Comparison of ENCODE assay signal across 8 cellular contexts in the genomic region with DNA sequence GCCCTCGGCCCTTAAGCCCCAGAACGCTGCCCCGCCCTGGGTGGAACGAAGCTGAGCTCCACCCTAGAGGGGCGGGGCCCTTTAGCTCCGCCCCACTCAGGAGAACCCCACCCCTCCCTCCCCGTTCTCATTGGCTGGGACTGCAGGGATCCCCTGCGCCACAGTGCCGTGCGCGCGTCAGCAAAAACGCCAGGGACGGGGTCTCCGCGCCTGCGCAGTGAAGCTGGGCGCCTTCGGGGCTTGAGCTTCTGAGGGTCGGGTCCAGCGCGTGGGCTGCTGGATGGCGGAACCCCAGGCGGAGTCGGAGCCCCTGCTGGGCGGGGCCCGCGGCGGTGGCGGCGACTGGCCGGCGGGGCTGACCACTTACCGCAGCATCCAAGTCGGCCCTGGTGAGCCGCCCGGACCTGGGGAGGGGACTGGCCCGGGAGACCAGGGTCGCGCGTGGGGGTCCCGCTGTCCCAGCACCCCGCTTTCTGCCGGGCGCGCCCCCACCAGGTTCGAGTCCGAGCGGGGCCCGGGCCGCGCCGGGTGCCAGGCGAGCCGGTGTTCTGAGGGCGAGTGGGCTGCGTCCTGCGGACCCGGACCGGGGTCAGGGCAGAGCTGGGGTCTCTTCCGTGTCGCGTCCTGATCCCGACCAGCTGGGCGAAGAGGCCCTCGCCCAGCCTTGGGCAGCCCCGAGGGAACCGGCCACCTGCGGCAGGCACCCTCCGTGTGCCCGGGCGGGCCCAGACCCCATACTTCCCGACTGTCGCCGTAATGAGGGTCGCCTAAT. TPM values are rescaled to one million over a fixed set of nuclear protein-coding genes. Genes with fewer than 3 reads are reported as not detected.
DNase-seq lines count a peak whose midpoint lies in the region; ATAC-seq and TF ChIP-seq lines count a peak whose summit lies in the region.

A gene (plus strand): TSS at position 215 of the 772 bp plus-strand sequence. CDS start 66 bp downstream, at position 281.

- H3K4me2 ChIP-seq in IMR-90 (ENCODE audit: low read depth, low read length) = peak within 1 kb of the TSS; percentile 95
- peak within 1 kb of the TSS; percentile 88 for H3K4me2 ChIP-seq in OCI-LY7 (ENCODE audit: low read length)

- peak within 1 kb of the TSS; percentile 53 for H3K27ac ChIP-seq in IMR-90 (ENCODE audit: insufficient read depth, low read length)
- H3K27ac ChIP-seq in OCI-LY7 (ENCODE audit: low read depth, low read length, poor library complexity, severe bottlenecking) = peak within 1 kb of the TSS; percentile 96

- intact Hi-C loops in IMR-90 (cut with micrococcal nuclease) (no loop called here), OCI-LY7 (cut with micrococcal nuclease; ENCODE audit: unreplicated experiment) (no loop called here)

- H3K9me2 ChIP-seq in OCI-LY7 (ENCODE audit: insufficient read depth, low read length) = no peaks in the 10 kb centered on the region

- 0% methylated on average over 44 of the region's 76 CpGs; no CpG with 5 or more reads in 1 of the 2 experiments for WGBS in IMR-90 (ENCODE audit: extremely low coverage in 2 of 2, insufficient read length in 1 of 2), 2 experiments

- peaks cover 7% of the 10 kb centered on the region; the same call in 1 of the 2 replicates for H3K9me1 ChIP-seq in IMR-90 (ENCODE audit: insufficient read depth, low read length)

- dilution Hi-C loops in IMR-90 (cut with HindIII; ENCODE audit: low sequenced_read_pairs, unreplicated experiment) = no loop called here

- H4K20me1 ChIP-seq in IMR-90 (ENCODE audit: insufficient read depth, low read length) (peaks cover 20% of the 10 kb centered on the region), OCI-LY7 (ENCODE audit: insufficient read depth, low read length) (no peaks in the 10 kb centered on the region)

- TF ChIP-seq CTCF in IMR-90 (conservative IDR thresholded peaks at IDR 0.05; ENCODE audit: low read depth, low read length) (no peak), OCI-LY7 (conservative IDR thresholded peaks at IDR 0.05; ENCODE audit: low read length) (no peak), epithelial cell of esophagus (IDR thresholded peaks at IDR 0.05; ENCODE audit: insufficient read depth, low read depth, low read length, missing control alignments) (no peak)

- H2AK5ac ChIP-seq in IMR-90 (ENCODE audit: low read depth, low read length) = peak within 1 kb of the TSS; percentile 83

- in situ Hi-C loops in IMR-90 (cut with MboI; ENCODE audit: low sequenced_read_pairs) = no loop called here

- H3K9ac ChIP-seq in IMR-90 (ENCODE audit: low read depth, low read length) = peak within 1 kb of the TSS; percentile 89

- H3K23ac ChIP-seq in IMR-90 (ENCODE audit: low read depth, low read length) = peak within 1 kb of the TSS; percentile 90

- H2BK120ac ChIP-seq in IMR-90 (ENCODE audit: low read depth, low read length) = peak within 1 kb of the TSS; percentile 50; the same call in 1 of the 2 replicates

- H2BK15ac ChIP-seq in IMR-90 (ENCODE audit: low read depth, low read length) = no peak within 1 kb of the TSS; the same call in 2 of the 3 replicates

- H4K91ac ChIP-seq in IMR-90 (ENCODE audit: insufficient read depth, low read depth, low read length) = peak within 1 kb of the TSS; percentile 84

- H2BK5ac ChIP-seq in IMR-90 (ENCODE audit: low read depth, low read length, poor library complexity, severe bottlenecking) = peak within 1 kb of the TSS; percentile 71

- H3K14ac ChIP-seq in IMR-90 (replicated peaks; ENCODE audit: low read depth, low read length) = peak within 1 kb of the TSS; percentile 91

- peak within 1 kb of the TSS; percentile 20; the same call in 1 of the 2 replicates for H3K18ac ChIP-seq in IMR-90 (ENCODE audit: low read depth, low read length)

- peak within 1 kb of the TSS; percentile 71 for H3K4ac ChIP-seq in IMR-90 (ENCODE audit: low read depth, low read length)

- peak within 1 kb of the TSS; percentile 59 to 85 for H4K8ac ChIP-seq in IMR-90 (ENCODE audit: low read depth in 2 of 2, low read length in 2 of 2)

- ATAC-seq in GM21526 (IDR thresholded peaks at IDR 0.05; ENCODE audit: low FRiP score, unreplicated experiment) (peak; percentile 84), IMR-90 (ENCODE audit: low read depth) (peak; percentile 96)

- TF ChIP-seq RAD21 in IMR-90 (IDR thresholded peaks at IDR 0.05; ENCODE audit: low read length) = no peak

- H3K36me3 ChIP-seq in IMR-90 (ENCODE audit: control insufficient read depth, insufficient read depth, low read length) (peaks cover 3% of the 10 kb centered on the region; the same call in 1 of the 2 replicates), OCI-LY7 (ENCODE audit: insufficient read depth, low read length) (peaks cover 4% of the 10 kb centered on the region)

- H3K56ac ChIP-seq in IMR-90 (ENCODE audit: extremely low read depth, insufficient read depth, low read length) = peak within 1 kb of the TSS; percentile 54

- peak within 1 kb of the TSS; percentile 99 for H2AFZ ChIP-seq in IMR-90 (replicated peaks; ENCODE audit: low read length, poor library complexity)
- peak within 1 kb of the TSS; percentile 78 for H2AFZ ChIP-seq in OCI-LY7 (ENCODE audit: low read length)

- H3K4me3 ChIP-seq in IMR-90 (ENCODE audit: insufficient read depth, low read depth, low read length) (peak within 1 kb of the TSS; percentile 60), OCI-LY7 (ENCODE audit: low read depth, low read length, poor library complexity, severe bottlenecking) (peak within 1 kb of the TSS; percentile 92), epithelial cell of esophagus (ENCODE audit: low read length) (peak within 1 kb of the TSS; percentile 76), mononuclear cell (ENCODE audit: low read length) (peak within 1 kb of the TSS; percentile 87)

- peak within 1 kb of the TSS; percentile 90 for H2AK9ac ChIP-seq in IMR-90 (replicated peaks; ENCODE audit: low read depth, low read length, poor library complexity)

- CTCF ChIA-PET in IMR-90 (lab: Yijun Ruan, JAX) = no interaction called here
- CTCF ChIA-PET in OCI-LY7 (lab: Charles Lee; ENCODE audit: unreplicated experiment) = interaction anchor here (0.6 kb wide), 1 partner anchor 98 kb away, joined by 5 read pairs; no protein-coding TSS in a partner anchor

- H3K9me3 ChIP-seq in IMR-90 (ENCODE audit: control insufficient read depth, insufficient read depth, low read length) (no peaks in the 10 kb centered on the region), OCI-LY7 (ENCODE audit: low read length) (no peaks in the 10 kb centered on the region), mononuclear cell (ENCODE audit: low read depth, low read length) (no peaks in the 10 kb centered on the region)

- no TSS peak for BruUV-seq in IMR-90 (replicated peaks; lab: Mats Ljungman, UMichigan)
- BruUV-seq in OCI-LY7 (replicated peaks; lab: Mats Ljungman, UMichigan) = no TSS peak

- 0 out of 2 replicates have a peak within 1 kb of the TSS, but pooled peaks have one; percentile 8 for H2BK20ac ChIP-seq in IMR-90 (ENCODE audit: low read depth, low read length)

- POLR2A ChIA-PET in IMR-90 (lab: Charles Lee; ENCODE audit: unreplicated experiment) (interaction anchor here (0.5 to 1.3 kb wide), 3 partner anchors 38 to 448 kb away, joined by 4 to 11 read pairs (median 7); no protein-coding TSS in a partner anchor), OCI-LY7 (lab: Charles Lee) (interaction anchor here (0.6 kb wide), 2 partner anchors 90 to 222 kb away, joined by 3 to 6 read pairs; no protein-coding TSS in a partner anchor)

- peak within 1 kb of the TSS; percentile 75 for H4K5ac ChIP-seq in IMR-90 (ENCODE audit: low read depth, low read length)

- TF ChIP-seq POLR2A in IMR-90 (IDR thresholded peaks at IDR 0.05; ENCODE audit: low read depth, low read length) = peak; percentile 80

- DNase-seq in DMS 273 (lab: John Stamatoyannopoulos, UW; ENCODE audit: unreplicated experiment) = peak; percentile 95
- peak; percentile 96 for DNase-seq in IMR-90
- peak; percentile 97 for DNase-seq in OCI-LY7 (ENCODE audit: low spot score)
- DNase-seq in activated T-cell treated with anti-CD3 and anti-CD28 coated beads for 1 hour (ENCODE audit: low read depth) = peak; percentile 89
- DNase-seq in epithelial cell of esophagus (ENCODE audit: low read depth) = peak; percentile 96
- peak; percentile 80 to 87 for DNase-seq in stimulated activated CD8-positive, alpha-beta memory T cell treated with anti-CD3 and anti-CD28 coated beads, Interleukin-2, amount 100 ng/mL, for 48 hours (ENCODE audit: low read depth in 2 of 2)

- peaks cover 9 to 55% of the 10 kb centered on the region in 2 experiments for H3K79me1 ChIP-seq in IMR-90 (ENCODE audit: low read depth in 1 of 2, low read length in 2 of 2)

- H3K79me2 ChIP-seq in OCI-LY7 (ENCODE audit: insufficient read depth, low read depth, low read length) = peaks cover 48% of the 10 kb centered on the region

- H3K27me3 ChIP-seq in IMR-90 (ENCODE audit: control insufficient read depth, insufficient read depth, low read length) (no peaks in the 10 kb centered on the region), mononuclear cell (ENCODE audit: insufficient read depth, low read length) (no peaks in the 10 kb centered on the region)

- H3K4me1 ChIP-seq in IMR-90 (ENCODE audit: control insufficient read depth, insufficient read depth, low read length) (peaks cover 13% of the 10 kb centered on the region), OCI-LY7 (ENCODE audit: insufficient read depth, low read length, poor library complexity, severe bottlenecking) (peaks cover 79% of the 10 kb centered on the region), mononuclear cell (ENCODE audit: insufficient read depth, low read length) (peaks cover 51% of the 10 kb centered on the region)

TF ChIP-seq in IMR-90, 13 proteins besides CTCF, POLR2A, EP300 and RAD21 (continues in another document):
- no peak for TF ChIP-seq FOS (IDR thresholded peaks at IDR 0.05; ENCODE audit: low read depth, low read length)
- peak; percentile 90; the same call in 1 of the 2 replicates for TF ChIP-seq MAZ (IDR thresholded peaks at IDR 0.05; ENCODE audit: borderline replicate concordance, low read depth, low read length)
- no peak for TF ChIP-seq CHD1 (IDR thresholded peaks at IDR 0.05; ENCODE audit: low read depth, low read length)
- peak; percentile 51 for TF ChIP-seq MAFK (IDR thresholded peaks at IDR 0.05; ENCODE audit: low read depth, low read length)
- TF ChIP-seq CEBPB (IDR thresholded peaks at IDR 0.05; ENCODE audit: low read depth, low read length) = no peak
- peak; percentile 51; the same call in 1 of the 2 replicates for TF ChIP-seq MXI1 (IDR thresholded peaks at IDR 0.05; ENCODE audit: borderline replicate concordance, low read depth, low read length)

RNA-seq across cellular contexts. Expression of the gene that starts here (rescaled TPM):
- total RNA-seq in IMR-90 (2012; rRNA removed) = 3.1 and 3.4 TPM in 2 replicates
- 6.9 and 8.0 TPM in 2 replicates for polyA plus RNA-seq in IMR-90 (2012; rRNA removed)
- polyA plus RNA-seq in IMR-90 (2012; cell fraction: cytosol; rRNA removed) = 5.9 and 7.4 TPM in 2 replicates
- 41.5 and 56.5 TPM in 2 replicates for polyA plus RNA-seq in IMR-90 (2012; cell fraction: nucleus; rRNA removed; ENCODE audit: low replicate concordance)
- 21.5 and 30.0 TPM in 2 replicates for total RNA-seq in OCI-LY7 (2014; rRNA removed; shearing (Covaris generic))
- 59.8 and 65.2 TPM in 2 replicates for total RNA-seq in OCI-LY7 (2022)
- 9.1 TPM for total RNA-seq in mononuclear cell

Comparison
In these comparisons a context has a peak if more than half of its experiments do, and no peak if none do; other contexts are left out.
1. Peak in every context shown above with its lines: DNase-seq, ATAC-seq, H3K4me3 ChIP-seq and H3K27ac ChIP-seq.